ENCODE assay signal across 9 cellular contexts in the genomic region with DNA sequence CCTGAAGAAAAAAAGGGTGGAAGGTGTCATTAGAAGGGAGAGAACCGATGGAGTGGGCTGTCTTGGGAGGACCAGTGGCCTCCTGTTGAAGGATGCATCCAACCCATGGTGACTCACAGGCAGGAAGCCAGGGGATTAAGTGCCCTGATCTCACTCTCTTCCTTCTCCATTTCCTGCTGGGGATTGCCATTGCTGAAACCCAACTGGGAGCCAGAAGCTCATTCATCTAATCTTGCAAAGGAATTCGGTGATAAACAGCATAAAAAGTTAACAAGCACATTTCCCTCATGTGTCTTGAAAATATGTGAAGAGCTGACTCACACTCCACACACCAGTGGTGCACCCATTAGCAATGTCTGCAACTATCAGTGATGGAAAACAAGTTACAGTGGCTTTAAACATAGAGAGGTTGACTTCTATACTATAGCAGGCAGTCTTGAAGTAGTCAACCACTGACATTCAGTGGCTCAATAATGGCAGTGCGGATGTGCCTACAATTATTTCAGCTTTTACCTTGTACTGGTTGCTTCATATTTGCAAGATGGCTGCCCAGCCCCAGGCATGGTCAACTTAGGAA. TPM values are rescaled to one million over a fixed set of nuclear protein-coding genes. Genes with fewer than 3 reads are reported as not detected.
A peak's percentile ranks its signal among the peaks of the same experiment; 100 is the strongest.
DNase-seq lines count a peak whose midpoint lies in the region; ATAC-seq, FAIRE-seq and TF ChIP-seq lines count a peak whose summit lies in the region.
"Had no signal": no experiment of that assay in that cellular context is flagged by ENCODE, and none has a peak within 500 bp of the region (broad histone marks: within the 10 kb centered on the region; RNA-seq: fewer than 3 reads in every experiment).

No MANE protein-coding gene starts in this region.

- DNase-seq in A549 (ENCODE audit: low read depth in 1 of 2, low spot score in 1 of 2) (peak in 1 of 2 experiments; percentile 55), HT1080 (ENCODE audit: low read depth) (peak; percentile 98), K562 (ENCODE audit: extremely low read depth in 1 of 4, low spot score in 3 of 4) (peak in 2 of 4 experiments; percentile 71 to 79), kidney glomerular epithelial cell (lab: John Stamatoyannopoulos, UW) (peak; percentile 48), RPMI8226 (no peak), G401 (ENCODE audit: low spot score) (no peak)
- DNase-seq in CD8-positive, alpha-beta memory T cell, result no peak

- BruUV-seq in K562 (replicated peaks; lab: Mats Ljungman, UMichigan), result no TSS peak

- 36% methylated on average over 3 of the region's 3 CpGs for WGBS in A549 (ENCODE audit: missing lambda C conversion rate)
- WGBS in K562 (ENCODE audit: insufficient coverage, low coverage, missing lambda C conversion rate), result 21% methylated on average over 3 of the region's 3 CpGs

- no peaks in the 10 kb centered on the region for H3K9me3 Mint-ChIP-seq in CD8-positive, alpha-beta memory T cell

- H3K36me3 ChIP-seq in K562 (ENCODE audit: control insufficient read depth, insufficient read depth, low read length), result no peaks in the 10 kb centered on the region
- no peaks in the 10 kb centered on the region for H3K36me3 ChIP-seq in CD8-positive, alpha-beta memory T cell (ENCODE audit: insufficient read depth, low read length)

- H3K4me3 ChIP-seq in A549, result no peak overlapping the region
- no peak overlapping the region for H3K4me3 ChIP-seq in K562
- H3K4me3 ChIP-seq in CD8-positive, alpha-beta memory T cell (ENCODE audit: low read length), result no peak overlapping the region

- no peaks in the 10 kb centered on the region for H4K20me1 ChIP-seq in K562 (replicated peaks; ENCODE audit: control insufficient read depth, insufficient read depth, low read length)

- peaks cover 0 to 3% of the 10 kb centered on the region in 2 donors for H3K27me3 Mint-ChIP-seq in CD8-positive, alpha-beta memory T cell

- H3K27ac ChIP-seq in A549 (peak overlapping the region; percentile 14 to 32; a peak in 4 of 6 replicates), K562 (ENCODE audit: extremely low read depth, low read depth, low read length) (peak overlapping the region; percentile 61; the same call in 2 of the 3 replicates)
- no peak overlapping the region for H3K27ac ChIP-seq in CD8-positive, alpha-beta memory T cell (ENCODE audit: low read depth, low read length)

- H3K4me2 ChIP-seq in A549 (peak overlapping the region; percentile 20; the same call in 2 of the 3 replicates), K562 (ENCODE audit: insufficient read depth, low read length) (peak overlapping the region; percentile 4; the same call in 1 of the 2 replicates)

- H3K4me1 ChIP-seq in A549 (peaks cover 25% of the 10 kb centered on the region; the same call in 2 of the 3 replicates), K562 (replicated peaks in 1 of 2; ENCODE audit: control insufficient read depth in 2 of 2, insufficient read depth in 2 of 2, low read length in 2 of 2) (peaks cover 0 to 24% of the 10 kb centered on the region in 2 experiments; a peak in 4 of 5 replicates)
- H3K4me1 ChIP-seq in CD8-positive, alpha-beta memory T cell (ENCODE audit: insufficient read depth, low read length), result no peaks in the 10 kb centered on the region

- TF ChIP-seq POLR2A in A549 (IDR thresholded peaks at IDR 0.05; ENCODE audit: low read length) (no peak), K562 (conservative IDR thresholded peaks at IDR 0.05) (no peak)

- H3K27ac Mint-ChIP-seq in CD8-positive, alpha-beta memory T cell, result no peak overlapping the region

- H2AFZ ChIP-seq in K562 (ENCODE audit: low read depth, low read length), result peak overlapping the region; percentile 90

- POLR2A ChIA-PET in A549 (lab: Yijun Ruan, JAX) (interaction anchor here (1.2 to 1.7 kb wide), 3 partner anchors 11 to 15 kb away, joined by 6 to 9 read pairs (median 7); no protein-coding TSS in a partner anchor), K562 (lab: Yijun Ruan, JAX) (interaction anchor here (1.2 kb wide), 1 partner anchor 19 kb away, joined by 5 read pairs; no protein-coding TSS in a partner anchor)
- POLR2A ChIA-PET in CD8-positive, alpha-beta memory T cell (lab: Charles Lee), result interaction anchor here (0.7 kb wide), 1 partner anchor 10 kb away, joined by 4 read pairs; no protein-coding TSS in a partner anchor

- no peak for TF ChIP-seq EP300 in A549 (IDR thresholded peaks at IDR 0.05)
- TF ChIP-seq EP300 in K562 (IDR thresholded peaks at IDR 0.05; ENCODE audit: low read length), result peak; percentile 58; the same call in 1 of the 2 replicates

- in situ Hi-C loops in K562 (cut with MboI), result no loop called here
- in situ Hi-C loops in G401 (cut with HindIII; ENCODE audit: low sequenced_read_pairs), result no loop called here

- no peaks in the 10 kb centered on the region for H3K79me2 ChIP-seq in K562 (ENCODE audit: control insufficient read depth, insufficient read depth, low read length)

- H3K9me3 ChIP-seq in A549, result no peaks in the 10 kb centered on the region
- H3K9me3 ChIP-seq in K562 (replicated peaks; ENCODE audit: control insufficient read depth, insufficient read depth, low read depth, low read length), result no peaks in the 10 kb centered on the region
- H3K9me3 ChIP-seq in CD8-positive, alpha-beta memory T cell (ENCODE audit: low read length), result no peaks in the 10 kb centered on the region

- TF ChIP-seq RAD21 in A549 (conservative IDR thresholded peaks at IDR 0.05 in 1 of 2, IDR thresholded peaks at IDR 0.05 in 1 of 2) (no peak), K562 (CRISPR knock-in tag; conservative IDR thresholded peaks at IDR 0.05 in 1 of 2, IDR thresholded peaks at IDR 0.05 in 1 of 2) (peak in 1 of 2 experiments; percentile 28; a peak in 3 of 4 replicates)

- no peaks in the 10 kb centered on the region for H3K36me3 Mint-ChIP-seq in CD8-positive, alpha-beta memory T cell

- no peak overlapping the region for H3K4me3 Mint-ChIP-seq in CD8-positive, alpha-beta memory T cell

- ATAC-seq in A549 (peak; percentile 75 to 85; a peak in 5 of 6 replicates), K562 (peak; percentile 89), GM21528 (IDR thresholded peaks at IDR 0.05; ENCODE audit: low FRiP score, unreplicated experiment) (no peak)

- FAIRE-seq in A549 (lab: Jason Lieb, UNC), result no peak
- peak; percentile 86 for FAIRE-seq in K562 (lab: Jason Lieb, UNC)

- CTCF ChIA-PET in A549 (lab: Yijun Ruan, JAX) (interaction anchor here (1.0 to 4.2 kb wide), 4 partner anchors 19 to 58 kb away, joined by 3 to 29 read pairs (median 10); no protein-coding TSS in a partner anchor), K562 (lab: Yijun Ruan, JAX; ENCODE audit: low intra/inter-chr PET ratio) (interaction anchor here (1.3 kb wide), 1 partner anchor 125 kb away, joined by 4 read pairs; no protein-coding TSS in a partner anchor)
- CTCF ChIA-PET in CD8-positive, alpha-beta memory T cell (lab: Charles Lee), result interaction anchor here (1.5 kb wide), 1 partner anchor 126 kb away, joined by 4 read pairs; no protein-coding TSS in a partner anchor

- intact Hi-C loops in K562 (cut with micrococcal nuclease), result no loop called here

- H3K4me1 Mint-ChIP-seq in CD8-positive, alpha-beta memory T cell, result no peaks in the 10 kb centered on the region

- H3K9me1 ChIP-seq in K562 (ENCODE audit: control insufficient read depth, insufficient read depth, low read length), result no peaks in the 10 kb centered on the region

- H3K9ac ChIP-seq in K562 (ENCODE audit: insufficient read depth in 1 of 2, low read depth in 2 of 2, low read length in 2 of 2), result no peak overlapping the region

- H3K27me3 ChIP-seq in K562 (ENCODE audit: control insufficient read depth in 2 of 2, insufficient read depth in 2 of 2, low read length in 2 of 2), result no peaks in the 10 kb centered on the region
- no peaks in the 10 kb centered on the region for H3K27me3 ChIP-seq in CD8-positive, alpha-beta memory T cell (ENCODE audit: insufficient read depth, low read length, poor library complexity, severe bottlenecking)

- no peak for TF ChIP-seq CTCF in A549 (IDR thresholded peaks at IDR 0.05)
- TF ChIP-seq CTCF in K562 (IDR thresholded peaks at IDR 0.05 in 2 of 3, conservative IDR thresholded peaks at IDR 0.05 in 1 of 3; ENCODE audit: insufficient read depth in 2 of 3, low read depth in 1 of 3, low read length in 3 of 3), result no peak; a peak in 1 of 6 replicates

RNA-seq across cellular contexts. Expression of a gene that starts 12.8 kb away (rescaled TPM):
- polyA plus RNA-seq in A549 (2011; rRNA removed) (15.5 and 15.6 TPM in 2 replicates), A549 (2017; fragmentation: RNase III; extraction: RNeasy Plus Mini Kit Qiagen cat#74134 plus additional on column Dnase treatment) (10.7 to 12.9 TPM (median 12.0 TPM) in 3 replicates), K562 (2011; rRNA removed) (14.2 and 14.5 TPM in 2 replicates), K562 (2014; fragmentation: Illumina TruSeq; extraction: Trizol) (12.7 and 13.3 TPM in 2 replicates), K562 (2014; fragmentation: Nextera tagmentation; extraction: Ambion mirVana) (under 1 TPM; 0.72 to 0.89 TPM), K562 (2014; rRNA removed) (10.9 and 11.4 TPM in 2 replicates)
- polyA plus RNA-seq in A549 (2012; cell fraction: cytosol; rRNA removed), result 15.8 and 22.0 TPM in 2 replicates
- 40.2 and 41.8 TPM in 2 replicates for polyA plus RNA-seq in A549 (2012; cell fraction: nucleus; rRNA removed)
- 36.0 and 40.0 TPM in 2 replicates for polyA minus RNA-seq in A549 (2011; rRNA and poly(A)+ RNA removed)
- 12.5 and 18.1 TPM in 2 replicates for total RNA-seq in HT1080 (2014; rRNA removed; shearing (Covaris generic))
- 14.6 and 15.8 TPM in 2 replicates for polyA plus RNA-seq in HT1080 (2015; cell fraction: cytosol; rRNA removed)
- 21.5 and 22.7 TPM in 2 replicates for polyA plus RNA-seq in HT1080 (2015; cell fraction: nucleus; rRNA removed)
- 18.4 and 48.8 TPM in 2 replicates for total RNA-seq in K562 (2011; cell fraction: chromatin; rRNA removed; ENCODE audit: low replicate concordance)
- total RNA-seq in K562 (2011; cell fraction: nucleolus; rRNA removed), result 34.9 and 41.4 TPM in 2 replicates
- 17.7 and 23.9 TPM in 2 replicates for total RNA-seq in K562 (2011; cell fraction: nucleoplasm; rRNA removed)
- total RNA-seq in K562 (2014; rRNA removed) (16.8 and 23.2 TPM in 2 replicates), K562 (2014; rRNA removed; fragmentation: Illumina TruSeq; extraction: Trizol) (5.6 and 7.9 TPM in 2 replicates), K562 (2015; rRNA removed; fragmentation: Illumina TruSeq; extraction: Trizol) (9.2 and 9.8 TPM in 2 replicates), K562 (2021) (18.1 and 18.9 TPM in 2 replicates)
- polyA plus RNA-seq in K562 (2011; cell fraction: cytosol; rRNA removed), result 16.4 and 30.7 TPM in 2 replicates
- polyA plus RNA-seq in K562 (2011; cell fraction: nucleus; rRNA removed), result 25.6 and 46.6 TPM in 2 replicates
- polyA plus RNA-seq in K562 (2012), result 16.6 and 24.6 TPM in 2 replicates
- polyA minus RNA-seq in K562 (2011; rRNA and poly(A)+ RNA removed), result 14.7 and 23.4 TPM in 2 replicates
- polyA minus RNA-seq in K562 (2011; cell fraction: cytosol; rRNA and poly(A)+ RNA removed), result 13.8 and 19.9 TPM in 2 replicates
- polyA minus RNA-seq in K562 (2011; cell fraction: nucleus; rRNA and poly(A)+ RNA removed), result 21.9 and 22.3 TPM in 2 replicates
- total RNA-seq in G401 (2014; rRNA removed; shearing (Covaris generic)), result 21.5 and 29.1 TPM in 2 replicates
- total RNA-seq in CD8-positive, alpha-beta memory T cell, result 10 to 100 TPM; 31.7 to 33.8 TPM
- polyA plus RNA-seq in CD8-positive, alpha-beta memory T cell, result 30.7 TPM

RNA-seq across cellular contexts. Expression of a gene that starts 26.2 kb away (rescaled TPM):
- polyA plus RNA-seq in A549 (2011; rRNA removed) (not detected in 2 replicates), A549 (2017; fragmentation: RNase III; extraction: RNeasy Plus Mini Kit Qiagen cat#74134 plus additional on column Dnase treatment) (not detected in 3 replicates), K562 (2011; rRNA removed) (0.04 and 0.11 TPM in 2 replicates), K562 (2014; fragmentation: Illumina TruSeq; extraction: Trizol) (0.03 and 0.04 TPM in 2 replicates), K562 (2014; fragmentation: Nextera tagmentation; extraction: Ambion mirVana) (not detected), K562 (2014; rRNA removed) (0.04 and 0.07 TPM in 2 replicates)
- not detected in 2 replicates for polyA plus RNA-seq in A549 (2012; cell fraction: cytosol; rRNA removed)
- not detected in 2 replicates for polyA plus RNA-seq in A549 (2012; cell fraction: nucleus; rRNA removed)
- polyA minus RNA-seq in A549 (2011; rRNA and poly(A)+ RNA removed), result not detected in 2 replicates
- not detected in 2 replicates for total RNA-seq in HT1080 (2014; rRNA removed; shearing (Covaris generic))
- not detected in 2 replicates for polyA plus RNA-seq in HT1080 (2015; cell fraction: cytosol; rRNA removed)
- 0.02 and 0.10 TPM in 2 replicates for polyA plus RNA-seq in HT1080 (2015; cell fraction: nucleus; rRNA removed)
- 0.33 and 1.4 TPM in 2 replicates for total RNA-seq in K562 (2011; cell fraction: chromatin; rRNA removed; ENCODE audit: low replicate concordance)
- 0.53 and 1.0 TPM in 2 replicates for total RNA-seq in K562 (2011; cell fraction: nucleolus; rRNA removed)
- total RNA-seq in K562 (2011; cell fraction: nucleoplasm; rRNA removed), result 0.51 and 0.53 TPM in 2 replicates
- total RNA-seq in K562 (2014; rRNA removed) (0.04 and 0.27 TPM in 2 replicates), K562 (2014; rRNA removed; fragmentation: Illumina TruSeq; extraction: Trizol) (0.04 TPM in 1 of 2 replicates, not detected in the other), K562 (2015; rRNA removed; fragmentation: Illumina TruSeq; extraction: Trizol) (0.04 TPM in 1 of 2 replicates, not detected in the other), K562 (2021) (0.04 and 0.09 TPM in 2 replicates)
- 0.04 and 0.13 TPM in 2 replicates for polyA plus RNA-seq in K562 (2011; cell fraction: cytosol; rRNA removed)
- 0.34 and 0.57 TPM in 2 replicates for polyA plus RNA-seq in K562 (2011; cell fraction: nucleus; rRNA removed)
- polyA plus RNA-seq in K562 (2012), result 0.15 and 0.17 TPM in 2 replicates
- 0.12 and 0.14 TPM in 2 replicates for polyA minus RNA-seq in K562 (2011; rRNA and poly(A)+ RNA removed)
- polyA minus RNA-seq in K562 (2011; cell fraction: cytosol; rRNA and poly(A)+ RNA removed), result 0.38 TPM in 1 of 2 replicates, not detected in the other
- 0.22 and 0.27 TPM in 2 replicates for polyA minus RNA-seq in K562 (2011; cell fraction: nucleus; rRNA and poly(A)+ RNA removed)
- total RNA-seq in G401 (2014; rRNA removed; shearing (Covaris generic)), result not detected in 2 replicates
- total RNA-seq in CD8-positive, alpha-beta memory T cell, result 1 to 10 TPM; 4.1 to 5.3 TPM
- not detected for polyA plus RNA-seq in CD8-positive, alpha-beta memory T cell
- total RNA-seq: dermis microvascular lymphatic vessel endothelial cell had no signal

RNA-seq across cellular contexts. Expression of a gene that starts 58.7 kb away (rescaled TPM):
- polyA plus RNA-seq in A549 (2011; rRNA removed) (1.4 and 2.0 TPM in 2 replicates), A549 (2017; fragmentation: RNase III; extraction: RNeasy Plus Mini Kit Qiagen cat#74134 plus additional on column Dnase treatment) (1.1 to 1.5 TPM (median 1.1 TPM) in 3 replicates), K562 (2011; rRNA removed) (0.84 and 1.1 TPM in 2 replicates), K562 (2014; fragmentation: Illumina TruSeq; extraction: Trizol) (0.70 and 0.94 TPM in 2 replicates), K562 (2014; fragmentation: Nextera tagmentation; extraction: Ambion mirVana) (under 1 TPM; 0.22 to 0.35 TPM), K562 (2014; rRNA removed) (0.93 and 1.4 TPM in 2 replicates)
- polyA plus RNA-seq in A549 (2012; cell fraction: cytosol; rRNA removed), result 0.84 and 1.1 TPM in 2 replicates
- polyA plus RNA-seq in A549 (2012; cell fraction: nucleus; rRNA removed), result 5.0 and 6.6 TPM in 2 replicates
- polyA minus RNA-seq in A549 (2011; rRNA and poly(A)+ RNA removed), result 3.0 and 6.0 TPM in 2 replicates
- total RNA-seq in HT1080 (2014; rRNA removed; shearing (Covaris generic)), result 0.07 and 0.69 TPM in 2 replicates
- 0.36 and 0.76 TPM in 2 replicates for polyA plus RNA-seq in HT1080 (2015; cell fraction: cytosol; rRNA removed)
- 6.6 and 7.5 TPM in 2 replicates for polyA plus RNA-seq in HT1080 (2015; cell fraction: nucleus; rRNA removed)
- 7.6 and 12.4 TPM in 2 replicates for total RNA-seq in K562 (2011; cell fraction: chromatin; rRNA removed; ENCODE audit: low replicate concordance)
- 5.8 and 6.7 TPM in 2 replicates for total RNA-seq in K562 (2011; cell fraction: nucleolus; rRNA removed)
- 5.1 and 8.2 TPM in 2 replicates for total RNA-seq in K562 (2011; cell fraction: nucleoplasm; rRNA removed)
- total RNA-seq in K562 (2014; rRNA removed) (0.36 and 0.37 TPM in 2 replicates), K562 (2014; rRNA removed; fragmentation: Illumina TruSeq; extraction: Trizol) (0.32 and 0.47 TPM in 2 replicates), K562 (2015; rRNA removed; fragmentation: Illumina TruSeq; extraction: Trizol) (0.83 and 1.2 TPM in 2 replicates), K562 (2021) (1.4 and 1.7 TPM in 2 replicates)
- polyA plus RNA-seq in K562 (2011; cell fraction: cytosol; rRNA removed), result 0.66 and 1.1 TPM in 2 replicates
- 5.1 and 6.7 TPM in 2 replicates for polyA plus RNA-seq in K562 (2011; cell fraction: nucleus; rRNA removed)
- 1.3 and 2.7 TPM in 2 replicates for polyA plus RNA-seq in K562 (2012)
- 1.3 and 2.1 TPM in 2 replicates for polyA minus RNA-seq in K562 (2011; rRNA and poly(A)+ RNA removed)
- 0.67 TPM in 1 of 2 replicates, not detected in the other for polyA minus RNA-seq in K562 (2011; cell fraction: cytosol; rRNA and poly(A)+ RNA removed)
- 3.5 and 4.1 TPM in 2 replicates for polyA minus RNA-seq in K562 (2011; cell fraction: nucleus; rRNA and poly(A)+ RNA removed)
- total RNA-seq in G401 (2014; rRNA removed; shearing (Covaris generic)), result 1.2 and 4.8 TPM in 2 replicates
- total RNA-seq in CD8-positive, alpha-beta memory T cell, result 1 to 10 TPM in 1 of 2 experiments, under 1 TPM in 1; 0.80 to 1.1 TPM
- polyA plus RNA-seq in CD8-positive, alpha-beta memory T cell, result 0.67 TPM

RNA-seq across cellular contexts. Expression of a gene that starts 58.8 kb away (rescaled TPM):
- polyA plus RNA-seq in A549 (2011; rRNA removed) (30.3 and 38.9 TPM in 2 replicates), A549 (2017; fragmentation: RNase III; extraction: RNeasy Plus Mini Kit Qiagen cat#74134 plus additional on column Dnase treatment) (27.4 to 36.3 TPM (median 32.3 TPM) in 3 replicates), K562 (2011; rRNA removed) (87.9 and 116 TPM in 2 replicates), K562 (2014; fragmentation: Illumina TruSeq; extraction: Trizol) (71.3 and 81.3 TPM in 2 replicates), K562 (2014; fragmentation: Nextera tagmentation; extraction: Ambion mirVana) (10 to 100 TPM in 1 of 2 experiments, 1 to 10 TPM in 1; 8.4 to 14.0 TPM), K562 (2014; rRNA removed) (75.3 and 82.3 TPM in 2 replicates)
- polyA plus RNA-seq in A549 (2012; cell fraction: cytosol; rRNA removed), result 28.3 and 35.0 TPM in 2 replicates
- 90.4 and 93.9 TPM in 2 replicates for polyA plus RNA-seq in A549 (2012; cell fraction: nucleus; rRNA removed)
- polyA minus RNA-seq in A549 (2011; rRNA and poly(A)+ RNA removed), result 44.6 and 45.2 TPM in 2 replicates
- total RNA-seq in HT1080 (2014; rRNA removed; shearing (Covaris generic)), result 32.6 and 42.5 TPM in 2 replicates
- polyA plus RNA-seq in HT1080 (2015; cell fraction: cytosol; rRNA removed), result 21.1 and 25.3 TPM in 2 replicates
- polyA plus RNA-seq in HT1080 (2015; cell fraction: nucleus; rRNA removed), result 89.5 and 98.7 TPM in 2 replicates
- total RNA-seq in K562 (2011; cell fraction: chromatin; rRNA removed; ENCODE audit: low replicate concordance), result 170 and 347 TPM in 2 replicates
- total RNA-seq in K562 (2011; cell fraction: nucleolus; rRNA removed), result 220 and 236 TPM in 2 replicates
- 186 and 187 TPM in 2 replicates for total RNA-seq in K562 (2011; cell fraction: nucleoplasm; rRNA removed)
- total RNA-seq in K562 (2014; rRNA removed) (67.6 and 83.5 TPM in 2 replicates), K562 (2014; rRNA removed; fragmentation: Illumina TruSeq; extraction: Trizol) (39.7 and 46.8 TPM in 2 replicates), K562 (2015; rRNA removed; fragmentation: Illumina TruSeq; extraction: Trizol) (65.3 and 67.6 TPM in 2 replicates), K562 (2021) (80.7 and 81.2 TPM in 2 replicates)
- polyA plus RNA-seq in K562 (2011; cell fraction: cytosol; rRNA removed), result 88.5 and 108 TPM in 2 replicates
- polyA plus RNA-seq in K562 (2011; cell fraction: nucleus; rRNA removed), result 454 and 537 TPM in 2 replicates
- polyA plus RNA-seq in K562 (2012), result 72.8 and 104 TPM in 2 replicates
- 48.5 and 49.2 TPM in 2 replicates for polyA minus RNA-seq in K562 (2011; rRNA and poly(A)+ RNA removed)
- polyA minus RNA-seq in K562 (2011; cell fraction: cytosol; rRNA and poly(A)+ RNA removed), result 42.4 and 49.5 TPM in 2 replicates
- polyA minus RNA-seq in K562 (2011; cell fraction: nucleus; rRNA and poly(A)+ RNA removed), result 120 and 149 TPM in 2 replicates
- total RNA-seq in G401 (2014; rRNA removed; shearing (Covaris generic)), result 28.2 and 37.3 TPM in 2 replicates
- total RNA-seq in CD8-positive, alpha-beta memory T cell, result 10 to 100 TPM; 21.6 to 22.8 TPM
- polyA plus RNA-seq in CD8-positive, alpha-beta memory T cell, result 16.9 TPM

Comparison
In these comparisons a context has a peak if more than half of its experiments do, and no peak if none do; other contexts are left out.
1. DNase-seq: peak in HT1080 (single experiment) and kidney glomerular epithelial cell (single experiment); none in RPMI8226 (single experiment), G401 (single experiment) and CD8-positive, alpha-beta memory T cell (0 of 5).